1 cellular context compared by ENCODE assay signal in the genomic region with DNA sequence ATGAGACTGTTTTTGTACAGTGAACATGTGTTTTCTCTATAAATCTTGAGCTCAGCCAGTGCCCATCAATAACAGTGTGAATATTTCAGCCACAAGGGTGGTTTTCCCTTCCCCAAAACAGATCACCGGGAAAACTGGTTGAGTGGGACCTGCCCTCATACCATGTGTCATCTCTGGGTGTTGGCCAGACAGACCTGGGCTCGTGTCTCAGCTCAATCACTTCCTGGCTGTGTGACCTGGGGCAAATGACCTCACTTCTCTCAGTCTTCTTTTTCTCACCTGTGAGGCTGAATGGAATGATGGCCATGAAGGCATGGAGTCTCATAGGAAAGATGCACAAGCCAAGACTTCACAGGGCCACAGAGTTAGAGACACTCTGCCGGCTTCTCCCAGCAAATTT.
A peak's percentile ranks its signal among the peaks of the same experiment; 100 is the strongest.
TF ChIP-seq lines count a peak whose summit lies in the region.

No MANE protein-coding gene starts in this region.

TF ChIP-seq in HCT116, 20 proteins besides CTCF, POLR2A, EP300 and RAD21:
- TF ChIP-seq, protein P1, sequence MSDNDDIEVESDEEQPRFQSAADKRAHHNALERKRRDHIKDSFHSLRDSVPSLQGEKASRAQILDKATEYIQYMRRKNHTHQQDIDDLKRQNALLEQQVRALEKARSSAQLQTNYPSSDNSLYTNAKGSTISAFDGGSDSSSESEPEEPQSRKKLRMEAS (IDR thresholded peaks at IDR 0.05), result peak; percentile 49; the same call in 1 of the 2 replicates
- TF ChIP-seq YY1 (IDR thresholded peaks at IDR 0.05; ENCODE audit: extremely low read depth, insufficient replicate concordance, low read depth, low read length), result no peak
- TF ChIP-seq FOSL1 (IDR thresholded peaks at IDR 0.05; ENCODE audit: low read depth), result no peak
- TF ChIP-seq ZBTB33 (IDR thresholded peaks at IDR 0.05; ENCODE audit: extremely low read depth, insufficient replicate concordance, low read length), result no peak
- TF ChIP-seq SP1 (IDR thresholded peaks at IDR 0.05; ENCODE audit: low read depth), result peak; percentile 45; the same call in 1 of the 2 replicates
- TF ChIP-seq, protein P2, sequence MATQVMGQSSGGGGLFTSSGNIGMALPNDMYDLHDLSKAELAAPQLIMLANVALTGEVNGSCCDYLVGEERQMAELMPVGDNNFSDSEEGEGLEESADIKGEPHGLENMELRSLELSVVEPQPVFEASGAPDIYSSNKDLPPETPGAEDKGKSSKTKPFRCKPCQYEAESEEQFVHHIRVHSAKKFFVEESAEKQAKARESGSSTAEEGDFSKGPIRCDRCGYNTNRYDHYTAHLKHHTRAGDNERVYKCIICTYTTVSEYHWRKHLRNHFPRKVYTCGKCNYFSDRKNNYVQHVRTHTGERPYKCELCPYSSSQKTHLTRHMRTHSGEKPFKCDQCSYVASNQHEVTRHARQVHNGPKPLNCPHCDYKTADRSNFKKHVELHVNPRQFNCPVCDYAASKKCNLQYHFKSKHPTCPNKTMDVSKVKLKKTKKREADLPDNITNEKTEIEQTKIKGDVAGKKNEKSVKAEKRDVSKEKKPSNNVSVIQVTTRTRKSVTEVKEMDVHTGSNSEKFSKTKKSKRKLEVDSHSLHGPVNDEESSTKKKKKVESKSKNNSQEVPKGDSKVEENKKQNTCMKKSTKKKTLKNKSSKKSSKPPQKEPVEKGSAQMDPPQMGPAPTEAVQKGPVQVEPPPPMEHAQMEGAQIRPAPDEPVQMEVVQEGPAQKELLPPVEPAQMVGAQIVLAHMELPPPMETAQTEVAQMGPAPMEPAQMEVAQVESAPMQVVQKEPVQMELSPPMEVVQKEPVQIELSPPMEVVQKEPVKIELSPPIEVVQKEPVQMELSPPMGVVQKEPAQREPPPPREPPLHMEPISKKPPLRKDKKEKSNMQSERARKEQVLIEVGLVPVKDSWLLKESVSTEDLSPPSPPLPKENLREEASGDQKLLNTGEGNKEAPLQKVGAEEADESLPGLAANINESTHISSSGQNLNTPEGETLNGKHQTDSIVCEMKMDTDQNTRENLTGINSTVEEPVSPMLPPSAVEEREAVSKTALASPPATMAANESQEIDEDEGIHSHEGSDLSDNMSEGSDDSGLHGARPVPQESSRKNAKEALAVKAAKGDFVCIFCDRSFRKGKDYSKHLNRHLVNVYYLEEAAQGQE (IDR thresholded peaks at IDR 0.05; ENCODE audit: low read depth), result no peak
- TF ChIP-seq JUND (IDR thresholded peaks at IDR 0.05), result peak; percentile 26; the same call in 1 of the 2 replicates
- TF ChIP-seq EGR1 (IDR thresholded peaks at IDR 0.05; ENCODE audit: low read depth), result no peak
- TF ChIP-seq EZH2phosphoT487 (IDR thresholded peaks at IDR 0.05; ENCODE audit: borderline replicate concordance), result no peak
- TF ChIP-seq ZFX (IDR thresholded peaks at IDR 0.05), result no peak
- no peak for TF ChIP-seq POLR2AphosphoS5 (IDR thresholded peaks at IDR 0.05; ENCODE audit: low read depth, low read length)
